ENCODE assay signal across 29 cellular contexts in the genomic region with DNA sequence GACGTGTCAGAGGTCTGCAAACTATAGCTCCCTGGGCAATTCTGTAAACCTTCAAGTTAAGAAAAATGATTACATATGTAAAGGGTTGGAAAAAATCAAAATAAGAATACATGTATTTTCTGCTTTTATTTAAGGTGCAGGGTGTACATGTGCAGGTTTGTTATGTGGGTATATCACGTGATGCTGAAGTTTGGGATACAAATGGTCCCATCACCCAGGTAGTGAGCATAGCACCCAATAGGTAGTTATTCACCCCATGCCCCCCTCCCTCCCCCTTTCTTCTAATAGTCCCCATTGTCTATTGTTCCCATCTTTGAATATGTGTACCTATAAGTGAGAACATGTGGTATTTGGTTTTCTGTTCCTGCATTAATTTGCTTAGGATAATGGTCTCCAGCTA. TPM values are rescaled to one million over a fixed set of nuclear protein-coding genes. Genes with fewer than 3 reads are reported as not detected.
"Had no signal": no experiment of that assay in that cellular context is flagged by ENCODE, and none has a peak within 500 bp of the region (broad histone marks: within the 10 kb centered on the region; RNA-seq: fewer than 3 reads in every experiment).

No MANE protein-coding gene starts in this region.

- H3K36me3 Mint-ChIP-seq: activated CD8-positive, alpha-beta memory T cell treated with anti-CD3 and anti-CD28 coated beads, Interleukin-2, amount 10 ng/mL, durations not matched to agents 7 days and 5 days; activated naive CD4-positive, alpha-beta T cell treated with anti-CD3 and anti-CD28 coated beads, Interleukin-2, amount 50 U/mL, for 24 hours; WTC11 had no signal

- H3K27me3 ChIP-seq: breast epithelium, SJSA1 had no signal

- H3K27me3 Mint-ChIP-seq: activated naive CD4-positive, alpha-beta T cell treated with anti-CD3 and anti-CD28 coated beads, Interleukin-2, amount 50 U/mL, for 24 hours; activated T-cell treated with anti-CD3 and anti-CD28 coated beads, Interleukin-2, amount 50 U/mL, for 24 hours had no signal

- H3K4me3 Mint-ChIP-seq: activated CD4-positive, alpha-beta T cell treated with anti-CD3 and anti-CD28 coated beads, Interleukin-2, amount 10 ng/mL, durations not matched to agents 24 days and 14 days; activated CD8-positive, alpha-beta memory T cell treated with anti-CD3 and anti-CD28 coated beads, Interleukin-2, amount 10 ng/mL, durations not matched to agents 7 days and 5 days; activated naive CD4-positive, alpha-beta T cell treated with anti-CD3 and anti-CD28 coated beads, Interleukin-2, amount 50 U/mL, for 24 hours; activated T-cell treated with anti-CD3 and anti-CD28 coated beads, Interleukin-2, amount 50 U/mL, for 24 hours; activated T-helper 1 cell treated with anti-CD3 and anti-CD28 coated beads, Interleukin-12 subunit alpha, Interleukin-12 subunit beta, Interleukin-2, Interleukin-4 antibody, amounts not matched to agents 30 ng/mL and 10 ng/mL and 1 ng/mL, durations not matched to agents 14 hours and 24 hours and 36 hours; WTC11 had no signal

- H3K9me3 ChIP-seq: breast epithelium, SJSA1 had no signal

- H3K27ac ChIP-seq: breast epithelium, SJSA1 had no signal

- H3K36me3 ChIP-seq: breast epithelium, SJSA1 had no signal

- H3K4me1 ChIP-seq: breast epithelium, SJSA1 had no signal

- FAIRE-seq: RCC 7860 had no signal

- H3K4me3 ChIP-seq: breast epithelium, SJSA1 had no signal

- DNase-seq: activated CD4-positive, alpha-beta T cell treated with anti-CD3 and anti-CD28 coated beads for 1 hour; activated CD4-positive, alpha-beta T cell treated with anti-CD3 and anti-CD28 coated beads, Interleukin-2, amount 10 ng/mL, durations not matched to agents 24 days and 14 days; activated CD4-positive, alpha-beta T cell treated with anti-CD3 and anti-CD28 coated beads, Interleukin-2, amount 50 U/mL, for 48 hours; activated CD8-positive, alpha-beta memory T cell treated with anti-CD3 and anti-CD28 coated beads, Interleukin-2, amount 10 ng/mL, durations not matched to agents 7 days and 5 days; activated effector memory CD4-positive, alpha-beta T cell treated with Interleukin-2 at 50 U/mL for 16 hours; activated naive CD4-positive, alpha-beta T cell; activated T-cell treated with anti-CD3 and anti-CD28 coated beads, Interleukin-2, amount 50 U/mL, for 24 hours; aorta; caudate nucleus; NCI-H1048; NCI-H146; NCI-H187 treated with DMSO at 0.1 percent for 48 hours; NCI-H2171 treated with DMSO at 0.1 percent for 48 hours; NCI-H226; NCI-H526; NCI-H82; PC-3; SHP77; SW 1271 had no signal

- H3K9me3 Mint-ChIP-seq: activated CD4-positive, alpha-beta T cell treated with anti-CD3 and anti-CD28 coated beads, Interleukin-2, amount 10 ng/mL, durations not matched to agents 24 days and 14 days; activated naive CD4-positive, alpha-beta T cell treated with anti-CD3 and anti-CD28 coated beads, Interleukin-2, amount 50 U/mL, for 24 hours; activated T-cell treated with anti-CD3 and anti-CD28 coated beads, Interleukin-2, amount 50 U/mL, for 24 hours; activated T-helper 1 cell treated with anti-CD3 and anti-CD28 coated beads, Interleukin-12 subunit alpha, Interleukin-12 subunit beta, Interleukin-2, Interleukin-4 antibody, amounts not matched to agents 30 ng/mL and 10 ng/mL and 1 ng/mL, durations not matched to agents 14 hours and 24 hours and 36 hours had no signal

- H3K27ac Mint-ChIP-seq: activated CD4-positive, alpha-beta T cell treated with anti-CD3 and anti-CD28 coated beads, Interleukin-2, amount 10 ng/mL, durations not matched to agents 24 days and 14 days; activated CD8-positive, alpha-beta memory T cell treated with anti-CD3 and anti-CD28 coated beads, Interleukin-2, amount 10 ng/mL, durations not matched to agents 7 days and 5 days; activated naive CD4-positive, alpha-beta T cell treated with anti-CD3 and anti-CD28 coated beads, Interleukin-2, amount 50 U/mL, for 24 hours; activated T-cell treated with anti-CD3 and anti-CD28 coated beads, Interleukin-2, amount 50 U/mL, for 24 hours; activated T-helper 1 cell treated with anti-CD3 and anti-CD28 coated beads, Interleukin-12 subunit alpha, Interleukin-12 subunit beta, Interleukin-2, Interleukin-4 antibody, amounts not matched to agents 30 ng/mL and 10 ng/mL and 1 ng/mL, durations not matched to agents 14 hours and 24 hours and 36 hours; WTC11 had no signal

- ATAC-seq: activated CD8-positive, alpha-beta memory T cell treated with anti-CD3 and anti-CD28 coated beads, Interleukin-2, amount 10 ng/mL, durations not matched to agents 7 days and 5 days; PC-3; SK-N-SH treated with all-trans-retinoic acid at 6 μM for 48 hours; WTC11 had no signal

RNA-seq across cellular contexts. Expression of a gene that starts 51.1 kb away (rescaled TPM):
- total RNA-seq: activated CD4-positive, alpha-beta T cell treated with anti-CD3 and anti-CD28 coated beads, Interleukin-2, amount 10 ng/mL, durations not matched to agents 24 days and 14 days; activated T-helper 1 cell treated with anti-CD3 and anti-CD28 coated beads, Interleukin-12 subunit alpha, Interleukin-12 subunit beta, Interleukin-2, Interleukin-4 antibody, amounts not matched to agents 30 ng/mL and 10 ng/mL and 1 ng/mL, durations not matched to agents 14 hours and 24 hours and 36 hours; cerebellum; LHCN-M2; M059J; PC-3; SJSA1 had no signal
- polyA plus RNA-seq: aorta had no signal
